13 cellular contexts compared by ENCODE assay signal in the genomic region with DNA sequence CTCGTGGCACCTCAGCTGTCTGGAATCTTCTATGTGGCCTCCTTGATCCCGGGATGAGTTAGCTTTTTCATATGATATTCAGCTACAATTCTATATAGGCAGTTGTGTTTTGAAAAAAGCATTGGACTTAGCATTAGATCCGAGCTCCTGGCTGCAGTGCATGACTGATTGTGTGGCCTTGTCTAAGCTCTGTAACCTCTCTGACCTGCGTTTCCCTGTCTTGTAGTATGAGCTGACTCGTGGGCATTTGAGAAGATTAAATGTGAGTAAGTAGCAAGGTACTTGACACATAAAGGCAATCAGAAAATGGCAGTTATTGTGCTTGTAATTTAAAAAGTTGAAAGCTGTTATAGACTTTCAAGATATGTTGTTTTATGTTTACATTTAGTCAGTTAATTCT.
DNase-seq lines count a peak whose midpoint lies in the region; ATAC-seq, FAIRE-seq and TF ChIP-seq lines count a peak whose summit lies in the region.
"Had no signal": no experiment of that assay in that cellular context is flagged by ENCODE, and none has a peak within 500 bp of the region (broad histone marks: within the 10 kb centered on the region; RNA-seq: fewer than 3 reads in every experiment).

No MANE protein-coding gene starts in this region.

- H2AFZ ChIP-seq in astrocyte (ENCODE audit: low read depth, low read length), result no peak overlapping the region
- no peak overlapping the region for H2AFZ ChIP-seq in hepatocyte

- H3K4me3 ChIP-seq in astrocyte (ENCODE audit: insufficient read depth, low read depth, low read length) (peak overlapping the region; percentile 13), hepatocyte (no peak overlapping the region), gastrocnemius medialis (peak overlapping the region in 2 of 4 donors; percentile 0 to 26)
- H3K4me3 ChIP-seq in CD8-positive, alpha-beta memory T cell (ENCODE audit: low read length), result no peak overlapping the region

- TF ChIP-seq CTCF in astrocyte (IDR thresholded peaks at IDR 0.05; ENCODE audit: insufficient read depth, low read depth, low read length) (no peak), hepatocyte (IDR thresholded peaks at IDR 0.05; ENCODE audit: poor library complexity) (no peak), gastrocnemius medialis (IDR thresholded peaks at IDR 0.05 in 4 of 5, conservative IDR thresholded peaks at IDR 0.05 in 1 of 5) (no peak), RWPE1 (conservative IDR thresholded peaks at IDR 0.05; ENCODE audit: low read depth) (no peak)
- TF ChIP-seq CTCF in CD4-positive, alpha-beta T cell (IDR thresholded peaks at IDR 0.05), result no peak

- H3K4me1 Mint-ChIP-seq in astrocyte (ENCODE audit: low read depth, unreplicated experiment), result peaks cover 83% of the 10 kb centered on the region
- H3K4me1 Mint-ChIP-seq in CD4-positive, alpha-beta T cell (ENCODE audit: low read depth), result peaks cover 86% of the 10 kb centered on the region
- H3K4me1 Mint-ChIP-seq in CD8-positive, alpha-beta memory T cell, result peaks cover 68 to 74% (median 73%) of the 10 kb centered on the region in 3 donors

- CTCF ChIA-PET in RWPE1 (lab: Yijun Ruan, JAX), result no interaction called here
- CTCF ChIA-PET in CD4-positive, alpha-beta T cell (lab: Charles Lee), result interaction anchor here (0.7 kb wide), 1 partner anchor 10 kb away, joined by 3 read pairs; no protein-coding TSS in a partner anchor
- CTCF ChIA-PET in CD8-positive, alpha-beta memory T cell (lab: Charles Lee), result interaction anchor here (1.5 kb wide), 1 partner anchor 12 kb away, joined by 3 read pairs; no protein-coding TSS in a partner anchor

- in situ Hi-C loops in gastrocnemius medialis (cut with MboI; ENCODE audit: low sequenced_read_pairs in 4 of 4), result no loop called here

- no peaks in the 10 kb centered on the region for H3K36me3 ChIP-seq in astrocyte (ENCODE audit: insufficient read depth, low read length)
- no peaks in the 10 kb centered on the region for H3K36me3 ChIP-seq in hepatocyte (replicated peaks; ENCODE audit: insufficient read depth, low read depth)
- no peaks in the 10 kb centered on the region for H3K36me3 ChIP-seq in gastrocnemius medialis
- no peaks in the 10 kb centered on the region for H3K36me3 ChIP-seq in CD8-positive, alpha-beta memory T cell (ENCODE audit: insufficient read depth, low read length)

- peaks cover 91% of the 10 kb centered on the region for H3K79me2 ChIP-seq in astrocyte (ENCODE audit: insufficient read depth, low read length)
- H3K79me2 ChIP-seq in hepatocyte, result peaks cover 95% of the 10 kb centered on the region

- H4K20me1 ChIP-seq in astrocyte (ENCODE audit: insufficient read depth, low read length), result peaks cover 21% of the 10 kb centered on the region
- peaks cover 16% of the 10 kb centered on the region for H4K20me1 ChIP-seq in hepatocyte (ENCODE audit: insufficient read depth, poor library complexity, severe bottlenecking)

- intact Hi-C loops in gastrocnemius medialis (cut with DNase I; ENCODE audit: low total_unique reads), result loop anchor here (5.0 kb wide), 1 partner anchor 90 kb away; no protein-coding TSS in a partner anchor
- intact Hi-C loops in CD4-positive, alpha-beta T cell (cut with DNase I, micrococcal nuclease), result no loop called here

- H3K27me3 ChIP-seq in astrocyte (ENCODE audit: insufficient read depth, low read length) (no peaks in the 10 kb centered on the region), hepatocyte (no peaks in the 10 kb centered on the region), gastrocnemius medialis (no peaks in the 10 kb centered on the region)
- no peaks in the 10 kb centered on the region for H3K27me3 ChIP-seq in CD4-positive, alpha-beta T cell (ENCODE audit: control insufficient read depth, insufficient read depth, low read length)
- no peaks in the 10 kb centered on the region for H3K27me3 ChIP-seq in CD8-positive, alpha-beta memory T cell (ENCODE audit: insufficient read depth, low read length, poor library complexity, severe bottlenecking)
- H3K27me3 ChIP-seq: foreskin keratinocyte had no signal

- H3K4me1 ChIP-seq in astrocyte (ENCODE audit: insufficient read depth, low read length), result peaks cover 65% of the 10 kb centered on the region
- peaks cover 8% of the 10 kb centered on the region for H3K4me1 ChIP-seq in hepatocyte (ENCODE audit: insufficient read depth)
- peaks cover 70 to 82% of the 10 kb centered on the region in 2 donors for H3K4me1 ChIP-seq in gastrocnemius medialis
- H3K4me1 ChIP-seq in CD8-positive, alpha-beta memory T cell (ENCODE audit: insufficient read depth, low read length), result peaks cover 12% of the 10 kb centered on the region

- FAIRE-seq in astrocyte (lab: Jason Lieb, UNC), result no peak

- H3K27ac ChIP-seq in astrocyte (ENCODE audit: low read depth, low read length), result peak overlapping the region; percentile 94
- peak overlapping the region; percentile 77 for H3K27ac ChIP-seq in hepatocyte
- H3K27ac ChIP-seq in gastrocnemius medialis, result peak overlapping the region; percentile 69 to 82 (median 79)
- no peak overlapping the region for H3K27ac ChIP-seq in RWPE1
- no peak overlapping the region for H3K27ac ChIP-seq in CD4-positive, alpha-beta T cell (ENCODE audit: low read depth, low read length)
- H3K27ac ChIP-seq in CD8-positive, alpha-beta memory T cell (ENCODE audit: low read depth, low read length), result no peak overlapping the region
- H3K27ac ChIP-seq: foreskin keratinocyte had no signal

- H3K27ac Mint-ChIP-seq in astrocyte (ENCODE audit: unreplicated experiment), result peak overlapping the region; percentile 75
- H3K27ac Mint-ChIP-seq in CD4-positive, alpha-beta T cell, result no peak overlapping the region
- no peak overlapping the region for H3K27ac Mint-ChIP-seq in CD8-positive, alpha-beta memory T cell
- H3K27ac Mint-ChIP-seq: activated naive CD8-positive, alpha-beta T cell treated with anti-CD3 and anti-CD28 coated beads, Interleukin-2, amount 50 U/mL, for 24 hours; natural killer cell treated with Interleukin-12 subunit alpha and Interleukin-12 subunit beta and Interleukin-15 and Interleukin-18, amount 100 ng/mL, for 72 hours had no signal

- 60% methylated on average over 5 of the region's 5 CpGs for WGBS in hepatocyte (ENCODE audit: low lambda C conversion rate, missing lambda C conversion rate)

- TF ChIP-seq POLR2A in gastrocnemius medialis (IDR thresholded peaks at IDR 0.05), result no peak

- peak; percentile 43 to 50 for ATAC-seq in gastrocnemius medialis
- ATAC-seq in CD4-positive, alpha-beta T cell (ENCODE audit: poor library complexity), result no peak
- ATAC-seq: activated naive CD8-positive, alpha-beta T cell treated with anti-CD3 and anti-CD28 coated beads, Interleukin-2, amount 50 U/mL, for 24 hours; natural killer cell treated with Interleukin-12 subunit alpha and Interleukin-12 subunit beta and Interleukin-15 and Interleukin-18, amount 100 ng/mL, for 72 hours had no signal

- H3K4me3 Mint-ChIP-seq in astrocyte (ENCODE audit: unreplicated experiment), result peak overlapping the region; percentile 27
- H3K4me3 Mint-ChIP-seq in CD4-positive, alpha-beta T cell, result no peak overlapping the region
- H3K4me3 Mint-ChIP-seq in CD8-positive, alpha-beta memory T cell, result no peak overlapping the region
- H3K4me3 Mint-ChIP-seq: activated naive CD8-positive, alpha-beta T cell treated with anti-CD3 and anti-CD28 coated beads, Interleukin-2, amount 50 U/mL, for 24 hours; natural killer cell treated with Interleukin-12 subunit alpha and Interleukin-12 subunit beta and Interleukin-15 and Interleukin-18, amount 100 ng/mL, for 72 hours had no signal

- H3K9me3 ChIP-seq in astrocyte (ENCODE audit: insufficient read depth, low read depth, low read length), result no peaks in the 10 kb centered on the region
- H3K9me3 ChIP-seq in hepatocyte (ENCODE audit: low read depth), result no peaks in the 10 kb centered on the region
- H3K9me3 ChIP-seq in gastrocnemius medialis, result no peaks in the 10 kb centered on the region
- H3K9me3 ChIP-seq in CD4-positive, alpha-beta T cell (ENCODE audit: control insufficient read depth, low read length), result no peaks in the 10 kb centered on the region
- no peaks in the 10 kb centered on the region for H3K9me3 ChIP-seq in CD8-positive, alpha-beta memory T cell (ENCODE audit: low read length)

- H3K4me2 ChIP-seq in astrocyte (ENCODE audit: low read length) (peak overlapping the region; percentile 78), hepatocyte (peak overlapping the region; percentile 47)

- POLR2A ChIA-PET in RWPE1 (lab: Yijun Ruan, JAX; ENCODE audit: low non-redundant PET), result no interaction called here
- POLR2A ChIA-PET in CD4-positive, alpha-beta T cell (lab: Charles Lee), result no interaction called here
- POLR2A ChIA-PET in CD8-positive, alpha-beta memory T cell (lab: Charles Lee), result no interaction called here

- H3K9me2 ChIP-seq in hepatocyte (replicated peaks; ENCODE audit: insufficient read depth), result no peaks in the 10 kb centered on the region

- H3K9ac ChIP-seq in astrocyte (ENCODE audit: low read length), result peak overlapping the region; percentile 71

- H3K36me3 Mint-ChIP-seq in astrocyte (ENCODE audit: low read depth, unreplicated experiment), result peaks cover 5% of the 10 kb centered on the region
- peaks cover 25% of the 10 kb centered on the region for H3K36me3 Mint-ChIP-seq in CD4-positive, alpha-beta T cell (ENCODE audit: low read depth)
- H3K36me3 Mint-ChIP-seq in CD8-positive, alpha-beta memory T cell, result peaks cover 0 to 16% (median 1%) of the 10 kb centered on the region in 3 donors
- H3K36me3 Mint-ChIP-seq: natural killer cell treated with Interleukin-12 subunit alpha and Interleukin-12 subunit beta and Interleukin-15 and Interleukin-18, amount 100 ng/mL, for 72 hours had no signal

- DNase-seq in HCEC 1CT, result peak; percentile 56
- DNase-seq in astrocyte (ENCODE audit: low read depth), result no peak
- DNase-seq in hepatocyte (ENCODE audit: low spot score), result no peak
- no peak for DNase-seq in gastrocnemius medialis
- DNase-seq in RWPE1 (ENCODE audit: low spot score), result no peak
- no peak for DNase-seq in CD4-positive, alpha-beta T cell
- DNase-seq in DMS114 treated with DMSO at 0.1 percent for 48 hours (lab: John Stamatoyannopoulos, UW; ENCODE audit: unreplicated experiment), result no peak
- no peak for DNase-seq in CD8-positive, alpha-beta memory T cell
- DNase-seq: activated naive CD8-positive, alpha-beta T cell treated with anti-CD3 and anti-CD28 coated beads, Interleukin-2, amount 50 U/mL, for 24 hours; Calu3; NCI-H1930 had no signal

- no peaks in the 10 kb centered on the region for H3K9me3 Mint-ChIP-seq in astrocyte (ENCODE audit: unreplicated experiment)
- no peaks in the 10 kb centered on the region for H3K9me3 Mint-ChIP-seq in CD4-positive, alpha-beta T cell
- no peaks in the 10 kb centered on the region for H3K9me3 Mint-ChIP-seq in CD8-positive, alpha-beta memory T cell
- H3K9me3 Mint-ChIP-seq: activated naive CD8-positive, alpha-beta T cell treated with anti-CD3 and anti-CD28 coated beads, Interleukin-2, amount 50 U/mL, for 24 hours; natural killer cell treated with Interleukin-12 subunit alpha and Interleukin-12 subunit beta and Interleukin-15 and Interleukin-18, amount 100 ng/mL, for 72 hours had no signal

- no peaks in the 10 kb centered on the region for H3K27me3 Mint-ChIP-seq in astrocyte (ENCODE audit: low read depth, unreplicated experiment)
- H3K27me3 Mint-ChIP-seq in CD4-positive, alpha-beta T cell, result no peaks in the 10 kb centered on the region
- peaks cover 0 to 2% of the 10 kb centered on the region in 2 donors for H3K27me3 Mint-ChIP-seq in CD8-positive, alpha-beta memory T cell
- H3K27me3 Mint-ChIP-seq: activated naive CD8-positive, alpha-beta T cell treated with anti-CD3 and anti-CD28 coated beads, Interleukin-2, amount 50 U/mL, for 24 hours; natural killer cell treated with Interleukin-12 subunit alpha and Interleukin-12 subunit beta and Interleukin-15 and Interleukin-18, amount 100 ng/mL, for 72 hours had no signal

Comparison
In these comparisons a context has a peak if more than half of its experiments do, and no peak if none do; other contexts are left out.
1. H3K27ac ChIP-seq: peak in astrocyte (single experiment), hepatocyte (single experiment) and gastrocnemius medialis (4 of 4); none in RWPE1 (single experiment), CD4-positive, alpha-beta T cell (single experiment) and CD8-positive, alpha-beta memory T cell (single experiment).